8 cellular contexts compared by ENCODE assay signal in genomic region chr11:108496643-108497256, GRCh38. TPM values are rescaled to one million over a fixed set of nuclear protein-coding genes. Genes with fewer than 3 reads are reported as not detected.
DNase-seq lines count a peak whose midpoint lies in the region; ATAC-seq and TF ChIP-seq lines count a peak whose summit lies in the region.

No MANE protein-coding gene starts in this region.

- CTCF ChIA-PET in activated naive CD4-positive, alpha-beta T cell treated with anti-CD3 and anti-CD28 coated beads for 36 hours (lab: Charles Lee): interaction anchor here (0.6 kb wide), 1 partner anchor 488 kb away, joined by 3 read pairs; the partner anchor contains the start of gene CUL5

- no peaks in the 10 kb centered on the region for H3K27me3 Mint-ChIP-seq in activated naive CD4-positive, alpha-beta T cell treated with anti-CD3 and anti-CD28 coated beads for 36 hours (ENCODE audit: low read depth)

- H3K36me3 ChIP-seq in adipocyte (ENCODE audit: control insufficient read depth, insufficient read depth, low read length, severe bottlenecking) (no peaks in the 10 kb centered on the region), tibial artery (no peaks in the 10 kb centered on the region)

- H3K9me3 ChIP-seq in adipocyte (ENCODE audit: control insufficient read depth, low read length) (no peaks in the 10 kb centered on the region), tibial artery (no peaks in the 10 kb centered on the region)

- H3K4me3 Mint-ChIP-seq in activated naive CD4-positive, alpha-beta T cell treated with anti-CD3 and anti-CD28 coated beads for 36 hours: peak overlapping the region; percentile 85

- H3K27me3 ChIP-seq in adipocyte (replicated peaks; ENCODE audit: control insufficient read depth, insufficient read depth, low read length) (no peaks in the 10 kb centered on the region), tibial artery (no peaks in the 10 kb centered on the region)

- peak overlapping the region; percentile 86 for H3K4me3 ChIP-seq in adipocyte (ENCODE audit: low read length)
- peak overlapping the region; percentile 68 to 96 for H3K4me3 ChIP-seq in tibial artery

- no peak for TF ChIP-seq CTCF in tibial artery (IDR thresholded peaks at IDR 0.05)

- DNase-seq in activated naive CD4-positive, alpha-beta T cell treated with anti-CD3 and anti-CD28 coated beads for 36 hours: no peak
- DNase-seq in activated naive CD4-positive, alpha-beta T cell treated with Interleukin-2 at 50 U/mL for 16 hours: no peak
- DNase-seq in adipocyte (ENCODE audit: low read depth): peak; percentile 52
- DNase-seq in left colon: no peak
- no peak for DNase-seq in tibial artery
- DNase-seq in stimulated activated CD8-positive, alpha-beta memory T cell treated with anti-CD3 and anti-CD28 coated beads, Interleukin-4, amount 100 ng/mL, for 48 hours: no peak

- H3K27ac Mint-ChIP-seq in activated naive CD4-positive, alpha-beta T cell treated with anti-CD3 and anti-CD28 coated beads for 36 hours: peak overlapping the region; percentile 92

- ATAC-seq in left colon (peak; percentile 12), HG03457 (IDR thresholded peaks at IDR 0.05; ENCODE audit: unreplicated experiment) (no peak), GM19463 (IDR thresholded peaks at IDR 0.05; ENCODE audit: unreplicated experiment) (no peak)

- H3K27ac ChIP-seq in tibial artery: peak overlapping the region; percentile 87 to 97

- H3K9ac ChIP-seq in adipocyte (ENCODE audit: low read length): peak overlapping the region; percentile 86

- H3K4me1 ChIP-seq in adipocyte (ENCODE audit: control insufficient read depth, insufficient read depth, low read length) (peaks cover 14% of the 10 kb centered on the region), tibial artery (peaks cover 0 to 14% (median 6%) of the 10 kb centered on the region in 4 donors)

- intact Hi-C loops in activated naive CD4-positive, alpha-beta T cell treated with anti-CD3 and anti-CD28 coated beads for 36 hours (cut with micrococcal nuclease): loop anchor here (1.0 to 10.0 kb wide), 11 partner anchors 29 to 1042 kb away; partner anchors contain the start of genes ACAT1, C11orf65, CWF19L2 and EXPH5
- intact Hi-C loops in left colon (cut with DNase I, micrococcal nuclease): no loop called here
- intact Hi-C loops in tibial artery (cut with DNase I; ENCODE audit: low total_unique reads): loop anchor here (10.0 kb wide), 1 partner anchor 168 kb away; the partner anchor contains the start of gene DDX10

- no peaks in the 10 kb centered on the region for H3K36me3 Mint-ChIP-seq in activated naive CD4-positive, alpha-beta T cell treated with anti-CD3 and anti-CD28 coated beads for 36 hours (ENCODE audit: low read depth)

- no peaks in the 10 kb centered on the region for H3K9me3 Mint-ChIP-seq in activated naive CD4-positive, alpha-beta T cell treated with anti-CD3 and anti-CD28 coated beads for 36 hours

- peaks cover 16% of the 10 kb centered on the region for H3K4me1 Mint-ChIP-seq in activated naive CD4-positive, alpha-beta T cell treated with anti-CD3 and anti-CD28 coated beads for 36 hours (ENCODE audit: low read depth)

RNA-seq across cellular contexts. Expression of gene POGLUT3, which starts 1.4 kb away (rescaled TPM):
- 1 to 10 TPM; 8.9 to 9.7 TPM for total RNA-seq in activated naive CD4-positive, alpha-beta T cell treated with anti-CD3 and anti-CD28 coated beads for 36 hours
- total RNA-seq in left colon: 10 to 100 TPM; 14.0 to 14.5 TPM

RNA-seq across cellular contexts. Expression of gene C11orf65, which starts 29.4 kb away (rescaled TPM):
- 1 to 10 TPM; 2.2 to 3.1 TPM for total RNA-seq in activated naive CD4-positive, alpha-beta T cell treated with anti-CD3 and anti-CD28 coated beads for 36 hours
- under 1 TPM; 0.39 to 0.46 TPM for total RNA-seq in left colon

Comparison
In these comparisons a context has a peak if more than half of its experiments do, and no peak if none do; other contexts are left out.
1. intact Hi-C loops: an anchor here in activated naive CD4-positive, alpha-beta T cell treated with anti-CD3 and anti-CD28 coated beads for 36 hours (1.0 to 10.0 kb wide) and tibial artery (10.0 kb wide); none called in left colon.